ENCODE assay signal across 8 cellular contexts in genomic region chr19:17469371-17470203, GRCh38. TPM values are rescaled to one million over a fixed set of nuclear protein-coding genes. Genes with fewer than 3 reads are reported as not detected.
DNase-seq lines count a peak whose midpoint lies in the region; ATAC-seq, FAIRE-seq and TF ChIP-seq lines count a peak whose summit lies in the region.

No MANE protein-coding gene starts in this region.

- H3K4me1 Mint-ChIP-seq in glutamatergic neuron (ENCODE audit: low read depth, unreplicated experiment): peaks cover 10% of the 10 kb centered on the region
- peaks cover 28% of the 10 kb centered on the region for H3K4me1 Mint-ChIP-seq in osteocyte (ENCODE audit: unreplicated experiment)

- H3K9me3 ChIP-seq in MG63: no peaks in the 10 kb centered on the region
- H3K9me3 ChIP-seq in SK-N-SH: no peaks in the 10 kb centered on the region
- H3K9me3 ChIP-seq in thoracic aorta: no peaks in the 10 kb centered on the region

- peaks cover 5% of the 10 kb centered on the region for H3K27me3 Mint-ChIP-seq in glutamatergic neuron (ENCODE audit: unreplicated experiment)
- no peaks in the 10 kb centered on the region for H3K27me3 Mint-ChIP-seq in osteocyte (ENCODE audit: unreplicated experiment)

- peak overlapping the region; percentile 93 for H3K4me2 ChIP-seq in SK-N-SH

- FAIRE-seq in H54 (lab: Jason Lieb, UNC): no peak

- TF ChIP-seq CTCF in SK-N-SH (IDR thresholded peaks at IDR 0.05) (no peak), glutamatergic neuron (IDR thresholded peaks at IDR 0.05; ENCODE audit: partially characterized antibody, unreplicated experiment) (no peak), osteocyte (IDR thresholded peaks at IDR 0.05) (no peak), thoracic aorta (IDR thresholded peaks at IDR 0.05) (no peak)

- no peaks in the 10 kb centered on the region for H3K27me3 ChIP-seq in MG63
- H3K27me3 ChIP-seq in SK-N-SH (ENCODE audit: insufficient read depth): no peaks in the 10 kb centered on the region
- no peaks in the 10 kb centered on the region for H3K27me3 ChIP-seq in thoracic aorta (replicated peaks; ENCODE audit: insufficient read depth)

- no peak for TF ChIP-seq POLR2A in H54 (IDR thresholded peaks at IDR 0.05; ENCODE audit: low read depth, low read length)

- DNase-seq in ELR (ENCODE audit: low read depth) (peak; percentile 97), H54 (ENCODE audit: insufficient read length, low spot score) (peak; percentile 79), MG63 (peak; percentile 96), SK-N-SH (peak; percentile 88), glutamatergic neuron (peak; percentile 94), osteocyte (ENCODE audit: extremely low spot score, unreplicated experiment) (peak; percentile 95), thoracic aorta (ENCODE audit: low spot score) (peak; percentile 99)
- peak in 1 of 2 donors; percentile 79 for DNase-seq in activated naive CD4-positive, alpha-beta T cell treated with anti-CD3 and anti-CD28 coated beads, Interleukin-2, amount 50 U/mL, for 72 hours (ENCODE audit: low spot score in 2 of 2)

- ATAC-seq in activated naive CD4-positive, alpha-beta T cell treated with anti-CD3 and anti-CD28 coated beads, Interleukin-2, amount 50 U/mL, for 72 hours: peak; percentile 76 to 85
- ATAC-seq in thoracic aorta (ENCODE audit: insufficient number of reproducible peaks, low FRiP score, low read depth): peak; percentile 64

- TF ChIP-seq EP300 in SK-N-SH (IDR thresholded peaks at IDR 0.05; ENCODE audit: borderline replicate concordance in 1 of 2, low read depth in 1 of 2, low read length in 1 of 2): no peak

- H3K9me2 ChIP-seq in SK-N-SH: no peaks in the 10 kb centered on the region

- peak overlapping the region; percentile 72 to 80 for H3K27ac ChIP-seq in SK-N-SH (ENCODE audit: low read depth in 2 of 2, low read length in 1 of 2)
- peak overlapping the region; percentile 79 to 81 for H3K27ac ChIP-seq in thoracic aorta

- H4K20me1 ChIP-seq in SK-N-SH (ENCODE audit: insufficient read depth): no peaks in the 10 kb centered on the region; the same call in 1 of the 2 replicates

- H3K36me3 ChIP-seq in MG63 (no peaks in the 10 kb centered on the region), SK-N-SH (replicated peaks in 1 of 2; ENCODE audit: control insufficient read depth in 1 of 2, insufficient read depth in 2 of 2, low read length in 1 of 2) (no peaks in the 10 kb centered on the region), thoracic aorta (no peaks in the 10 kb centered on the region)

- peak overlapping the region; percentile 70 for H3K9ac ChIP-seq in SK-N-SH

- no peaks in the 10 kb centered on the region for H3K9me3 Mint-ChIP-seq in activated naive CD4-positive, alpha-beta T cell treated with anti-CD3 and anti-CD28 coated beads, Interleukin-2, amount 50 U/mL, for 72 hours
- H3K9me3 Mint-ChIP-seq in glutamatergic neuron (ENCODE audit: unreplicated experiment): peaks cover 6% of the 10 kb centered on the region
- H3K9me3 Mint-ChIP-seq in osteocyte (ENCODE audit: unreplicated experiment): no peaks in the 10 kb centered on the region

- H2AFZ ChIP-seq in SK-N-SH (ENCODE audit: low read depth): peak overlapping the region; percentile 90

- peak overlapping the region; percentile 72 for H3K4me3 ChIP-seq in MG63
- peak overlapping the region; percentile 67 to 72 for H3K4me3 ChIP-seq in SK-N-SH (ENCODE audit: low read depth in 2 of 2, low read length in 1 of 2)
- H3K4me3 ChIP-seq in thoracic aorta: peak overlapping the region; percentile 84

- peaks cover 3% of the 10 kb centered on the region for H3F3A ChIP-seq in SK-N-SH (replicated peaks; ENCODE audit: insufficient read depth)

- CTCF ChIA-PET in SK-N-SH (lab: Yijun Ruan, JAX): interaction anchor here (0.9 to 2.7 kb wide), 10 partner anchors 17 to 136 kb away, joined by 3 to 8 read pairs (median 4); partner anchors contain the start of gene PGLS

- POLR2A ChIA-PET in SK-N-SH (lab: Yijun Ruan, JAX): interaction anchor here (0.6 to 0.9 kb wide), 2 partner anchors 42 to 50 kb away, joined by 4 read pairs; partner anchors contain the start of genes MVB12A and PGLS

- H3K4me1 ChIP-seq in SK-N-SH (ENCODE audit: control insufficient read depth in 1 of 2, insufficient read depth in 2 of 2, low read depth in 1 of 2, low read length in 1 of 2): peaks cover 11 to 17% of the 10 kb centered on the region in 2 experiments; a peak in 3 of 4 replicates
- peaks cover 16 to 25% of the 10 kb centered on the region in 2 donors for H3K4me1 ChIP-seq in thoracic aorta (ENCODE audit: control insufficient read depth in 1 of 2, low read depth in 2 of 2)

- WGBS in SK-N-SH (ENCODE audit: low lambda C conversion rate): under 1% methylated on average over 38 of the region's 45 CpGs

- H3K27ac Mint-ChIP-seq in activated naive CD4-positive, alpha-beta T cell treated with anti-CD3 and anti-CD28 coated beads, Interleukin-2, amount 50 U/mL, for 72 hours: peak overlapping the region; percentile 89 to 94
- H3K27ac Mint-ChIP-seq in glutamatergic neuron (ENCODE audit: unreplicated experiment) (peak overlapping the region; percentile 95), osteocyte (ENCODE audit: unreplicated experiment) (peak overlapping the region; percentile 96)

- H3K79me2 ChIP-seq in SK-N-SH (ENCODE audit: insufficient read depth): peaks cover 34% of the 10 kb centered on the region

- no peak for TF ChIP-seq RAD21 in SK-N-SH (IDR thresholded peaks at IDR 0.05; ENCODE audit: low read length)

- H3K36me3 Mint-ChIP-seq in activated naive CD4-positive, alpha-beta T cell treated with anti-CD3 and anti-CD28 coated beads, Interleukin-2, amount 50 U/mL, for 72 hours: no peaks in the 10 kb centered on the region
- H3K36me3 Mint-ChIP-seq in glutamatergic neuron (ENCODE audit: unreplicated experiment) (no peaks in the 10 kb centered on the region), osteocyte (ENCODE audit: unreplicated experiment) (no peaks in the 10 kb centered on the region)

- H3K4me3 Mint-ChIP-seq in glutamatergic neuron (ENCODE audit: unreplicated experiment) (peak overlapping the region; percentile 99), osteocyte (ENCODE audit: unreplicated experiment) (peak overlapping the region; percentile 93)

TF ChIP-seq in SK-N-SH, 30 proteins besides CTCF, POLR2A, EP300 and RAD21 (continues in another document):
- TF ChIP-seq FOSL2 (IDR thresholded peaks at IDR 0.05; ENCODE audit: borderline replicate concordance, low read depth) (no peak), RFX5 (IDR thresholded peaks at IDR 0.05; ENCODE audit: low read length) (no peak), MXI1 (IDR thresholded peaks at IDR 0.05; ENCODE audit: low read depth, low read length) (peak; percentile 98), MAX (IDR thresholded peaks at IDR 0.05; ENCODE audit: low read depth) (peak; percentile 60), FOXM1 (IDR thresholded peaks at IDR 0.05; ENCODE audit: low read depth) (no peak), TEAD4 (IDR thresholded peaks at IDR 0.05; ENCODE audit: borderline replicate concordance, insufficient read depth) (no peak), JUND (IDR thresholded peaks at IDR 0.05) (no peak)

RNA-seq across cellular contexts. Expression of gene SLC27A1, which starts 0.7 kb away (rescaled TPM):
- total RNA-seq in MG63 (2014; rRNA removed; shearing (Covaris generic); ENCODE audit: low replicate concordance): 6.3 and 6.5 TPM in 2 replicates
- 15.0 and 16.8 TPM in 2 replicates for polyA plus RNA-seq in SK-N-SH (2012; rRNA removed)
- polyA plus RNA-seq in SK-N-SH (2012; cell fraction: cytosol; rRNA removed): 4.7 and 8.1 TPM in 2 replicates
- 57.5 and 73.2 TPM in 2 replicates for polyA plus RNA-seq in SK-N-SH (2012; cell fraction: nucleus; rRNA removed)
- 1 to 10 TPM; 5.8 to 6.3 TPM for total RNA-seq in activated naive CD4-positive, alpha-beta T cell treated with anti-CD3 and anti-CD28 coated beads, Interleukin-2, amount 50 U/mL, for 72 hours
- total RNA-seq in glutamatergic neuron (ENCODE audit: unreplicated experiment): 16.9 TPM
- 12.5 and 14.8 TPM in 2 replicates for total RNA-seq in osteocyte
- 10 to 100 TPM; 29.1 to 36.4 TPM for total RNA-seq in thoracic aorta

RNA-seq across cellular contexts. Expression of gene NXNL1, which starts 8.9 kb away (rescaled TPM):
- total RNA-seq in MG63 (2014; rRNA removed; shearing (Covaris generic); ENCODE audit: low replicate concordance): not detected in 2 replicates
- polyA plus RNA-seq in SK-N-SH (2012; rRNA removed): not detected in 2 replicates
- not detected in 2 replicates for polyA plus RNA-seq in SK-N-SH (2012; cell fraction: cytosol; rRNA removed)
- polyA plus RNA-seq in SK-N-SH (2012; cell fraction: nucleus; rRNA removed): not detected in 2 replicates
- not detected for total RNA-seq in activated naive CD4-positive, alpha-beta T cell treated with anti-CD3 and anti-CD28 coated beads, Interleukin-2, amount 50 U/mL, for 72 hours
- not detected for total RNA-seq in glutamatergic neuron (ENCODE audit: unreplicated experiment)
- total RNA-seq in osteocyte: not detected in 2 replicates
- not detected for total RNA-seq in thoracic aorta

RNA-seq across cellular contexts. Expression of gene TMEM221, which starts 21.1 kb away (rescaled TPM):
- not detected in 2 replicates for total RNA-seq in MG63 (2014; rRNA removed; shearing (Covaris generic); ENCODE audit: low replicate concordance)
- 0.41 and 0.62 TPM in 2 replicates for polyA plus RNA-seq in SK-N-SH (2012; rRNA removed)
- 0.22 and 0.30 TPM in 2 replicates for polyA plus RNA-seq in SK-N-SH (2012; cell fraction: cytosol; rRNA removed)
- 0.56 and 0.60 TPM in 2 replicates for polyA plus RNA-seq in SK-N-SH (2012; cell fraction: nucleus; rRNA removed)
- not detected for total RNA-seq in activated naive CD4-positive, alpha-beta T cell treated with anti-CD3 and anti-CD28 coated beads, Interleukin-2, amount 50 U/mL, for 72 hours
- total RNA-seq in glutamatergic neuron (ENCODE audit: unreplicated experiment): not detected
- total RNA-seq in osteocyte: 0.30 and 0.55 TPM in 2 replicates
- total RNA-seq in thoracic aorta: not detected

RNA-seq across cellular contexts. Expression of gene PGLS, which starts 41.9 kb away (rescaled TPM):
- 87.7 and 149 TPM in 2 replicates for total RNA-seq in MG63 (2014; rRNA removed; shearing (Covaris generic); ENCODE audit: low replicate concordance)
- polyA plus RNA-seq in SK-N-SH (2012; rRNA removed): 59.9 and 73.3 TPM in 2 replicates
- 28.3 and 43.7 TPM in 2 replicates for polyA plus RNA-seq in SK-N-SH (2012; cell fraction: cytosol; rRNA removed)
- polyA plus RNA-seq in SK-N-SH (2012; cell fraction: nucleus; rRNA removed): 75.1 and 114 TPM in 2 replicates
- 10 to 100 TPM; 50.3 to 70.6 TPM for total RNA-seq in activated naive CD4-positive, alpha-beta T cell treated with anti-CD3 and anti-CD28 coated beads, Interleukin-2, amount 50 U/mL, for 72 hours
- 66.0 TPM for total RNA-seq in glutamatergic neuron (ENCODE audit: unreplicated experiment)
- total RNA-seq in osteocyte: 112 and 115 TPM in 2 replicates
- total RNA-seq in thoracic aorta: 10 to 100 TPM; 67.4 to 92.9 TPM

RNA-seq across cellular contexts. Expression of gene MVB12A, which starts 49.7 kb away (rescaled TPM):
- total RNA-seq in MG63 (2014; rRNA removed; shearing (Covaris generic); ENCODE audit: low replicate concordance): 28.8 and 78.4 TPM in 2 replicates
- 63.0 and 63.9 TPM in 2 replicates for polyA plus RNA-seq in SK-N-SH (2012; rRNA removed)
- 24.9 and 43.9 TPM in 2 replicates for polyA plus RNA-seq in SK-N-SH (2012; cell fraction: cytosol; rRNA removed)
- polyA plus RNA-seq in SK-N-SH (2012; cell fraction: nucleus; rRNA removed): 80.2 and 102 TPM in 2 replicates
- 10 to 100 TPM; 34.4 to 55.2 TPM for total RNA-seq in activated naive CD4-positive, alpha-beta T cell treated with anti-CD3 and anti-CD28 coated beads, Interleukin-2, amount 50 U/mL, for 72 hours
- total RNA-seq in glutamatergic neuron (ENCODE audit: unreplicated experiment): 38.8 TPM
- 59.2 and 63.2 TPM in 2 replicates for total RNA-seq in osteocyte
- 100 to 1,000 TPM in 1 of 2 donors, 10 to 100 TPM in 1; 25.3 to 103 TPM for total RNA-seq in thoracic aorta
